Comparison of ENCODE assay signal across 8 cellular contexts in the genomic region with DNA sequence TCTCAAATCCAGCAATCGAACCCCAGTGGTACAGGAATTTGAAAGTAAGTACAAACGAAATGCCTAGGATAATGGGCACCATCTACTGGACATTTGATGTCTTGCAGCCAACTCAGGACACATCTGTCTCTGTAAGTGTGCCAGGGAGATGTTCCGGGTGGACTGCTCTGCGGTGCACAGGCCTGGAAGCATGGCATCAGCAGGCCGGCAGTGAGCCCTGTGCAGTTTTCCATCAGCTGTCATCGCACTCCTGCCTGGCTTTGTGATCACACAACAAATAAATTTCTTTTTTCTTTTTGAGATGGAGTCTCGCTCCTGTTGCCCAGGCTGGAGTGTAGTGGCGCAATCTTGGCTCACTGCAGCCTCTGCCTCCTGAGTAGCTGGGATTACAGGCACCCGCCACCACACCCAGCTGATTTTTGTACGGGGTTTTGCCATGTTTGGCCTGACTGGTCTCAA.
DNase-seq lines count a peak whose midpoint lies in the region; ATAC-seq and TF ChIP-seq lines count a peak whose summit lies in the region.

No MANE protein-coding gene starts in this region.

- H3K36me3 Mint-ChIP-seq in activated CD8-positive, alpha-beta memory T cell treated with anti-CD3 and anti-CD28 coated beads, Interleukin-2, amount 10 ng/mL, durations not matched to agents 7 days and 5 days, result peaks cover 3% of the 10 kb centered on the region
- H3K36me3 Mint-ChIP-seq in natural killer cell (no peaks in the 10 kb centered on the region), type B pancreatic cell (peaks cover 23% of the 10 kb centered on the region)

- H3K27me3 Mint-ChIP-seq in activated CD8-positive, alpha-beta memory T cell treated with anti-CD3 and anti-CD28 coated beads, Interleukin-2, amount 10 ng/mL, durations not matched to agents 7 days and 5 days, result no peaks in the 10 kb centered on the region
- H3K27me3 Mint-ChIP-seq in natural killer cell (ENCODE audit: low read depth in 2 of 2), result peaks cover 5 to 7% of the 10 kb centered on the region in 2 donors
- H3K27me3 Mint-ChIP-seq in type B pancreatic cell, result peaks cover 5% of the 10 kb centered on the region

- peak; percentile 78 for ATAC-seq in activated CD8-positive, alpha-beta memory T cell treated with anti-CD3 and anti-CD28 coated beads, Interleukin-2, amount 10 ng/mL, durations not matched to agents 7 days and 5 days
- ATAC-seq in HG02981 (IDR thresholded peaks at IDR 0.05; ENCODE audit: unreplicated experiment) (peak; percentile 77), natural killer cell (peak in 2 of 3 donors; percentile 38 to 77)

- H3K27ac Mint-ChIP-seq in activated CD8-positive, alpha-beta memory T cell treated with anti-CD3 and anti-CD28 coated beads, Interleukin-2, amount 10 ng/mL, durations not matched to agents 7 days and 5 days, result no peak overlapping the region
- H3K27ac Mint-ChIP-seq in natural killer cell (no peak overlapping the region), type B pancreatic cell (no peak overlapping the region)

- no peaks in the 10 kb centered on the region for H3K9me3 Mint-ChIP-seq in activated CD8-positive, alpha-beta memory T cell treated with anti-CD3 and anti-CD28 coated beads, Interleukin-2, amount 10 ng/mL, durations not matched to agents 7 days and 5 days (ENCODE audit: low read depth)
- H3K9me3 Mint-ChIP-seq in natural killer cell, result no peaks in the 10 kb centered on the region
- H3K9me3 Mint-ChIP-seq in type B pancreatic cell, result no peaks in the 10 kb centered on the region

- DNase-seq in activated CD8-positive, alpha-beta memory T cell treated with anti-CD3 and anti-CD28 coated beads, Interleukin-2, amount 10 ng/mL, durations not matched to agents 7 days and 5 days, result peak; percentile 73
- DNase-seq in activated CD8-positive, alpha-beta memory T cell treated with anti-CD3 and anti-CD28 coated beads for 24 hours, result no peak
- DNase-seq in NCI-H524 (lab: John Stamatoyannopoulos, UW) (peak; percentile 49 to 85), fibroblast of peridontal ligament (ENCODE audit: extremely low read depth) (peak; percentile 95), natural killer cell (no peak), type B pancreatic cell (ENCODE audit: extremely low spot score, unreplicated experiment) (no peak)
- peak; percentile 42 to 65 for DNase-seq in activated T-cell treated with anti-CD3 and anti-CD28 coated beads, Interleukin-2, amount 50 U/mL, for 48 hours

- H3K4me1 Mint-ChIP-seq in activated CD8-positive, alpha-beta memory T cell treated with anti-CD3 and anti-CD28 coated beads, Interleukin-2, amount 10 ng/mL, durations not matched to agents 7 days and 5 days, result peaks cover 9% of the 10 kb centered on the region
- H3K4me1 Mint-ChIP-seq in natural killer cell (peaks cover 6 to 19% of the 10 kb centered on the region in 2 donors), type B pancreatic cell (ENCODE audit: unreplicated experiment) (peaks cover 8% of the 10 kb centered on the region)

- intact Hi-C loops in natural killer cell (cut with micrococcal nuclease), result loop anchor here (2.0 kb wide), 2 partner anchors 89 to 213 kb away; no protein-coding TSS in a partner anchor

- TF ChIP-seq CTCF in natural killer cell (IDR thresholded peaks at IDR 0.05) (peak; percentile 56), type B pancreatic cell (conservative IDR thresholded peaks at IDR 0.05) (peak; percentile 90)

- CTCF ChIA-PET in activated CD8-positive, alpha-beta memory T cell treated with anti-CD3 and anti-CD28 coated beads, Interleukin-2, amount 10 ng/mL, durations not matched to agents 7 days and 5 days (lab: Charles Lee), result interaction anchor here (0.7 to 2.9 kb wide), 9 partner anchors 24 to 213 kb away, joined by 3 to 26 read pairs (median 4); no protein-coding TSS in a partner anchor

- no peak overlapping the region for H3K4me3 Mint-ChIP-seq in activated CD8-positive, alpha-beta memory T cell treated with anti-CD3 and anti-CD28 coated beads, Interleukin-2, amount 10 ng/mL, durations not matched to agents 7 days and 5 days
- H3K4me3 Mint-ChIP-seq in natural killer cell, result no peak overlapping the region
- H3K4me3 Mint-ChIP-seq in type B pancreatic cell, result no peak overlapping the region

Comparison
In these comparisons a context has a peak if more than half of its experiments do, and no peak if none do; other contexts are left out.
1. DNase-seq: peak in activated CD8-positive, alpha-beta memory T cell treated with anti-CD3 and anti-CD28 coated beads, Interleukin-2, amount 10 ng/mL, durations not matched to agents 7 days and 5 days (single experiment), NCI-H524 (2 of 2), activated T-cell treated with anti-CD3 and anti-CD28 coated beads, Interleukin-2, amount 50 U/mL, for 48 hours (2 of 2) and fibroblast of peridontal ligament (single experiment); none in activated CD8-positive, alpha-beta memory T cell treated with anti-CD3 and anti-CD28 coated beads for 24 hours (single experiment), natural killer cell (single experiment) and type B pancreatic cell (single experiment).
2. Peak in every context shown above with its lines, with median percentiles within 50 percentile points of each other: ATAC-seq.